8 cellular contexts compared by ENCODE assay signal in the genomic region with DNA sequence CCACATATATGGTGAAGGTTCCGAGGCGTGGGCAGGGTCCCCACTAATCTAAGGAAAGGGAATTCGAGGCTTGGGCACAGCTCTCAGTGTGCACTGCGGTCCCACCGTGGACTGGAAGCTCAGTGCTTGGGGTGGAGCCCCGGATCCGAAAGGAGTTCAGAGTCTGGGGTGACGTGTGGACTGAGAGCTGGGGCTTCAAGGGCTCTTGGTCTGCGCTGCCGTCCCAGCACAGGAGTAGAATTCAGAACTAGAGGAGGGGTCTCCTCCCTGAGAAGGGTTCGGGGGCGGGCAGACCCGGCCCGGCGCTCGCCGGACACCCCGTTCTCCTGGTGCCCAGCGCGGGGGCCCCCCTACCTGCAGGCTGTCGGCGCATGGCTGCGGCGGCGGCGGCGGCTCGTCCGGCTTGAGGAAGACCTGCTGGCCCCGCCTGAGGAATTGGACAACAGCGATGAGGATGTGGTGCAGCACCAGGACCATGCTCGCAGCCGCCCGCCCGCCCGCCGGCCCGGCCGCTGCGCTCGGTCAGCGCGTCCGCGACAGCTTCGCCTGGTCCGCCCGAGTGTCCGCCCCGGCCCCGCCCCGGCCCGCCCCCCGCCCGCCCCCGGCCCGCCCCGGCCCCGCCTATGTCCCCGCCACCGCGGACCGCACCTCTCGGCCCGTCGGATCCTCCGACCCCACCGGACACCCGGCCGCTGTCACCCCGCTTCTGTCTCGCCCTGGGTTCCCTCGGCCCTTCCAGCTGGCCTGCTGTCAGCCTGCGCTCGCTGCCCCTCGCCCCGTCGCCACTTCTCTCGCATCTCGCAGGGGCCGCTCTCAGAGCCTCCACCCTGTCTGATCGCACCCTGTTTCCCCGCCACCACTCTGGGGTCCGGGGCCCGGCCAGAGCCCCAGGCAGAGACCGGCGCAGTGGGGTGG. TPM values are rescaled to one million over a fixed set of nuclear protein-coding genes. Genes with fewer than 3 reads are reported as not detected.
DNase-seq lines count a peak whose midpoint lies in the region; ATAC-seq and TF ChIP-seq lines count a peak whose summit lies in the region.

No MANE protein-coding gene starts in this region.

- intact Hi-C loops in activated CD8-positive, alpha-beta T cell treated with anti-CD3 and anti-CD28 coated beads for 36 hours (cut with micrococcal nuclease), result loop anchor here (5.0 kb wide), 1 partner anchor 160 kb away; no protein-coding TSS in a partner anchor

- H3K27me3 ChIP-seq in BE2C, result no peaks in the 10 kb centered on the region

- H3K4me1 ChIP-seq in BE2C, result peaks cover 12% of the 10 kb centered on the region

- POLR2A ChIA-PET in activated CD8-positive, alpha-beta T cell treated with anti-CD3 and anti-CD28 coated beads for 36 hours (lab: Charles Lee), result no interaction called here

- no peaks in the 10 kb centered on the region for H3K9me3 ChIP-seq in BE2C

- no peaks in the 10 kb centered on the region for H3K27me3 Mint-ChIP-seq in activated CD8-positive, alpha-beta T cell treated with anti-CD3 and anti-CD28 coated beads for 36 hours
- peaks cover 17% of the 10 kb centered on the region for H3K27me3 Mint-ChIP-seq in neural crest cell (ENCODE audit: low read depth)

- peak overlapping the region; percentile 57 for H3K4me3 Mint-ChIP-seq in activated CD8-positive, alpha-beta T cell treated with anti-CD3 and anti-CD28 coated beads for 36 hours
- H3K4me3 Mint-ChIP-seq in neural crest cell, result peak overlapping the region; percentile 72

- CTCF ChIA-PET in activated CD8-positive, alpha-beta T cell treated with anti-CD3 and anti-CD28 coated beads for 36 hours (lab: Charles Lee), result interaction anchor here (0.8 to 17.0 kb wide), 8 partner anchors 12 to 171 kb away, joined by 3 to 171 read pairs (median 4); no protein-coding TSS in a partner anchor

- ATAC-seq in activated CD8-positive, alpha-beta T cell treated with anti-CD3 and anti-CD28 coated beads for 36 hours, result peak; percentile 41
- no peak for ATAC-seq in GM21786 (IDR thresholded peaks at IDR 0.05; ENCODE audit: unreplicated experiment)
- no peak for ATAC-seq in GM21515 (IDR thresholded peaks at IDR 0.05; ENCODE audit: unreplicated experiment)

- H3K4me3 ChIP-seq in BE2C (ENCODE audit: low read depth, low read length) (peak overlapping the region; percentile 50), HFF-Myc (replicated peaks; ENCODE audit: low read depth, low read length) (0 out of 2 replicates have a peak overlapping the region, but pooled peaks have one; percentile 13), fibroblast of mammary gland (ENCODE audit: control insufficient read depth, low read depth, low read length) (peak overlapping the region; percentile 31)

- no peaks in the 10 kb centered on the region for H3K36me3 Mint-ChIP-seq in activated CD8-positive, alpha-beta T cell treated with anti-CD3 and anti-CD28 coated beads for 36 hours (ENCODE audit: low read depth)
- H3K36me3 Mint-ChIP-seq in neural crest cell (ENCODE audit: low read depth), result no peaks in the 10 kb centered on the region

- no peak overlapping the region for H3K27ac Mint-ChIP-seq in activated CD8-positive, alpha-beta T cell treated with anti-CD3 and anti-CD28 coated beads for 36 hours
- no peak overlapping the region for H3K27ac Mint-ChIP-seq in neural crest cell (ENCODE audit: unreplicated experiment)

- H3K9me3 Mint-ChIP-seq in activated CD8-positive, alpha-beta T cell treated with anti-CD3 and anti-CD28 coated beads for 36 hours, result no peaks in the 10 kb centered on the region
- H3K9me3 Mint-ChIP-seq in neural crest cell, result no peaks in the 10 kb centered on the region

- no peaks in the 10 kb centered on the region for H3K4me1 Mint-ChIP-seq in activated CD8-positive, alpha-beta T cell treated with anti-CD3 and anti-CD28 coated beads for 36 hours (ENCODE audit: low read depth)
- H3K4me1 Mint-ChIP-seq in neural crest cell, result peaks cover 5% of the 10 kb centered on the region

- H3K36me3 ChIP-seq in BE2C, result peaks cover 42% of the 10 kb centered on the region

- TF ChIP-seq CTCF in BE2C (IDR thresholded peaks at IDR 0.05; ENCODE audit: low read depth, low read length), result no peak
- TF ChIP-seq CTCF in HFF-Myc (IDR thresholded peaks at IDR 0.05; ENCODE audit: low read depth, low read length, missing control alignments), result no peak
- TF ChIP-seq CTCF in activated CD8-positive, alpha-beta T cell treated with anti-CD3 and anti-CD28 coated beads for 36 hours (IDR thresholded peaks at IDR 0.05), result no peak
- no peak for TF ChIP-seq CTCF in fibroblast of mammary gland (conservative IDR thresholded peaks at IDR 0.05; ENCODE audit: control insufficient read depth, insufficient read depth, low read depth, low read length)
- TF ChIP-seq CTCF in neural crest cell (conservative IDR thresholded peaks at IDR 0.05), result no peak

- DNase-seq in BE2C, result peak; percentile 57
- no peak for DNase-seq in HFF-Myc (ENCODE audit: extremely low read depth, low read depth)
- DNase-seq in activated CD8-positive, alpha-beta T cell treated with anti-CD3 and anti-CD28 coated beads for 36 hours, result peak; percentile 14
- DNase-seq in fibroblast of mammary gland (ENCODE audit: low read depth), result no peak
- peak; percentile 46 for DNase-seq in neural crest cell (ENCODE audit: low read depth, low spot score)
- no peak for DNase-seq in H4 (ENCODE audit: low spot score)

RNA-seq across cellular contexts. Expression of a gene that starts 32.1 kb away (rescaled TPM):
- polyA plus RNA-seq in BE2C (2012; ENCODE audit: insufficient read depth, insufficient read length, low read depth), result 298 TPM
- total RNA-seq in activated CD8-positive, alpha-beta T cell treated with anti-CD3 and anti-CD28 coated beads for 36 hours, result under 1 TPM; 0.14 to 0.72 TPM
- 2.0 and 3.0 TPM in 2 replicates for total RNA-seq in neural crest cell
- total RNA-seq in H4 (2014; rRNA removed; shearing (Covaris generic)), result 2.6 and 3.0 TPM in 2 replicates

Comparison
In these comparisons a context has a peak if more than half of its experiments do, and no peak if none do; other contexts are left out.
1. DNase-seq: peak in BE2C (single experiment), activated CD8-positive, alpha-beta T cell treated with anti-CD3 and anti-CD28 coated beads for 36 hours (single experiment) and neural crest cell (single experiment); none in HFF-Myc (single experiment), fibroblast of mammary gland (single experiment) and H4 (single experiment).
2. Peak in every context shown above with its lines, with median percentiles within 50 percentile points of each other: H3K4me3 ChIP-seq.